In genomic region chr13:24459234-24459633, GRCh38 we compare ENCODE assay signal across 8 cellular contexts. TPM values are rescaled to one million over a fixed set of nuclear protein-coding genes. Genes with fewer than 3 reads are reported as not detected.
A peak's percentile ranks its signal among the peaks of the same experiment; 100 is the strongest.
DNase-seq lines count a peak whose midpoint lies in the region; ATAC-seq and TF ChIP-seq lines count a peak whose summit lies in the region.

No MANE protein-coding gene starts in this region.

- intact Hi-C loops in sciatic nerve (cut with DNase I) = no loop called here

- peak; percentile 89 for ATAC-seq in GM18519 (IDR thresholded peaks at IDR 0.05; ENCODE audit: low FRiP score, unreplicated experiment)
- no peak for ATAC-seq in sciatic nerve
- no peak for ATAC-seq in GM21515 (IDR thresholded peaks at IDR 0.05; ENCODE audit: unreplicated experiment)

- TF ChIP-seq CTCF in AG09309 (IDR thresholded peaks at IDR 0.05; ENCODE audit: control insufficient read depth, insufficient read depth, low read depth, low read length, missing control alignments) = no peak

- DNase-seq in AG09309 (ENCODE audit: low read depth) = peak; percentile 53
- peak; percentile 6 for DNase-seq in Jurkat, Clone E6-1 (ENCODE audit: low read depth, low spot score)
- DNase-seq in epidermal melanocyte (ENCODE audit: insufficient read length, low spot score) = peak; percentile 43
- no peak for DNase-seq in sciatic nerve (ENCODE audit: low spot score)
- DNase-seq in RKO (ENCODE audit: low spot score) = no peak
- no peak for DNase-seq in mucosa of gallbladder (ENCODE audit: low spot score)

- H3K4me3 ChIP-seq in AG09309 (ENCODE audit: control insufficient read depth, low read depth, low read length) = no peak overlapping the region
- no peak overlapping the region for H3K4me3 ChIP-seq in Jurkat, Clone E6-1 (ENCODE audit: low read length)

RNA-seq across cellular contexts. Expression of gene PARP4, which starts 53.3 kb away (rescaled TPM):
- 34.4 TPM for polyA plus RNA-seq in Jurkat, Clone E6-1 (2012; ENCODE audit: insufficient read depth, insufficient read length)
- total RNA-seq in sciatic nerve (49.0 TPM), mucosa of gallbladder (147 TPM)

Comparison
In these comparisons a context has a peak if more than half of its experiments do, and no peak if none do; other contexts are left out.
1. DNase-seq: peak in AG09309 (single experiment), Jurkat, Clone E6-1 (single experiment) and epidermal melanocyte (single experiment); none in sciatic nerve (single experiment), RKO (single experiment) and mucosa of gallbladder (single experiment).